ENCODE assay signal across 23 cellular contexts in genomic region chr9:9862412-9862811, GRCh38.
DNase-seq lines count a peak whose midpoint lies in the region; ATAC-seq, FAIRE-seq and TF ChIP-seq lines count a peak whose summit lies in the region.
"Had no signal": no experiment of that assay in that cellular context is flagged by ENCODE, and none has a peak within 500 bp of the region (broad histone marks: within the 10 kb centered on the region; RNA-seq: fewer than 3 reads in every experiment).

No MANE protein-coding gene starts in this region.

- peaks cover 22% of the 10 kb centered on the region for H3K4me1 ChIP-seq in DND-41 (ENCODE audit: insufficient read depth, low read length)
- H3K4me1 ChIP-seq in OCI-LY1 (ENCODE audit: insufficient read depth, low read length, severe bottlenecking): peaks cover 15% of the 10 kb centered on the region
- H3K4me1 ChIP-seq in thymus (ENCODE audit: control insufficient read depth, insufficient read depth, low read length): peaks cover 5% of the 10 kb centered on the region
- H3K4me1 ChIP-seq: BE2C, BLaER1 had no signal

- H3K9ac ChIP-seq in DND-41 (ENCODE audit: low read depth, low read length) (peak overlapping the region; percentile 48), OCI-LY1 (ENCODE audit: low read length) (no peak overlapping the region; the same call in 1 of the 2 replicates)
- H3K9ac ChIP-seq: BLaER1 had no signal

- H3K9me3 ChIP-seq in DND-41 (ENCODE audit: insufficient read depth, low read length, severe bottlenecking) (no peaks in the 10 kb centered on the region), OCI-LY1 (ENCODE audit: low read length) (no peaks in the 10 kb centered on the region), thymus (ENCODE audit: control insufficient read depth) (no peaks in the 10 kb centered on the region)
- H3K9me3 ChIP-seq: BE2C, BLaER1 had no signal

- 15% methylated on average over 2 of the region's 2 CpGs for WGBS in thymus

- no peaks in the 10 kb centered on the region for H3F3A ChIP-seq in OCI-LY1 (ENCODE audit: insufficient read depth, low read length)

- H2AFZ ChIP-seq in DND-41 (ENCODE audit: low read depth, low read length) (peak overlapping the region; percentile 71), OCI-LY1 (ENCODE audit: low read length) (peak overlapping the region; percentile 63; the same call in 1 of the 2 replicates)

- DNase-seq in DND-41 (no peak), GM18507 (ENCODE audit: extremely low spot score, insufficient read length, low read depth) (no peak)
- DNase-seq in stimulated activated CD4-positive, alpha-beta T cell treated with anti-CD3 and anti-CD28 coated beads, Interleukin-1b, Interleukin-23, amount 100 ng/mL, for 48 hours: no peak
- DNase-seq: 8988T; ACHN; BE2C; C1 segment of cervical spinal cord; CD4-positive, alpha-beta memory T cell; CD4-positive, CD25-positive, alpha-beta regulatory T cell; CD8-positive, alpha-beta memory T cell; COR-L47; DMS 273 treated with DMSO at 0.1 percent for 48 hours; DMS153; DMS53; DMS79; GF-D8 had no signal

- FAIRE-seq in GM18507 (lab: Jason Lieb, UNC): peak; percentile 12
- FAIRE-seq: G401.6, GM12891 had no signal

- ATAC-seq in DND-41 (ENCODE audit: insufficient read depth, low read depth): peak; percentile 71
- no peak for ATAC-seq in GM19395 (IDR thresholded peaks at IDR 0.05; ENCODE audit: unreplicated experiment)
- ATAC-seq in HG03039 (IDR thresholded peaks at IDR 0.05; ENCODE audit: unreplicated experiment): no peak

- H3K36me3 ChIP-seq in DND-41 (ENCODE audit: insufficient read depth, low read length): no peaks in the 10 kb centered on the region
- H3K36me3 ChIP-seq in OCI-LY1 (ENCODE audit: insufficient read depth, low read length): no peaks in the 10 kb centered on the region
- no peaks in the 10 kb centered on the region for H3K36me3 ChIP-seq in thymus (ENCODE audit: control insufficient read depth, insufficient read depth)
- H3K36me3 ChIP-seq: BE2C, BLaER1 had no signal

- H3K27ac ChIP-seq in DND-41 (ENCODE audit: low read length): peak overlapping the region; percentile 88
- no peak overlapping the region for H3K27ac ChIP-seq in OCI-LY1 (ENCODE audit: low read depth, low read length, poor library complexity, severe bottlenecking)
- peak overlapping the region; percentile 52 for H3K27ac ChIP-seq in thymus (ENCODE audit: low read depth)
- H3K27ac ChIP-seq: BLaER1 had no signal

- H4K20me1 ChIP-seq in DND-41 (ENCODE audit: insufficient read depth, low read length) (no peaks in the 10 kb centered on the region), OCI-LY1 (ENCODE audit: insufficient read depth, low read length) (no peaks in the 10 kb centered on the region)
- H4K20me1 ChIP-seq: BLaER1 had no signal

- TF ChIP-seq CTCF in DND-41 (IDR thresholded peaks at IDR 0.05; ENCODE audit: borderline replicate concordance, extremely low read depth, low read length, poor library complexity, severe bottlenecking) (no peak), OCI-LY1 (IDR thresholded peaks at IDR 0.05; ENCODE audit: low read length) (no peak)

- H3K4me3 ChIP-seq in DND-41 (ENCODE audit: low read depth in 1 of 2, low read length in 2 of 2) (peak overlapping the region in 1 of 2 experiments; percentile 49; a peak in 2 of 4 replicates), OCI-LY1 (ENCODE audit: low read depth, low read length, poor library complexity, severe bottlenecking) (no peak overlapping the region), thymus (ENCODE audit: low read length) (peak overlapping the region; percentile 34)
- H3K4me3 ChIP-seq: BLaER1 had no signal

- H3K79me2 ChIP-seq in DND-41 (ENCODE audit: insufficient read depth, low read length) (no peaks in the 10 kb centered on the region), OCI-LY1 (ENCODE audit: insufficient read depth, low read length) (no peaks in the 10 kb centered on the region)

- H3K4me2 ChIP-seq in DND-41 (ENCODE audit: insufficient read depth, low read length): peak overlapping the region; percentile 62
- H3K4me2 ChIP-seq in OCI-LY1 (ENCODE audit: low read length): peak overlapping the region; percentile 37; the same call in 1 of the 2 replicates
- H3K4me2 ChIP-seq: BLaER1 had no signal

- no peaks in the 10 kb centered on the region for H3K9me2 ChIP-seq in OCI-LY1 (ENCODE audit: low read depth, low read length)

- H3K27me3 ChIP-seq in DND-41 (ENCODE audit: insufficient read depth, low read length, poor library complexity) (no peaks in the 10 kb centered on the region), OCI-LY1 (ENCODE audit: insufficient read depth, low read length) (no peaks in the 10 kb centered on the region), thymus (ENCODE audit: control insufficient read depth, insufficient read depth) (no peaks in the 10 kb centered on the region)
- H3K27me3 ChIP-seq: BE2C, BLaER1 had no signal
